ENCODE assay signal across 11 cellular contexts in the genomic region with DNA sequence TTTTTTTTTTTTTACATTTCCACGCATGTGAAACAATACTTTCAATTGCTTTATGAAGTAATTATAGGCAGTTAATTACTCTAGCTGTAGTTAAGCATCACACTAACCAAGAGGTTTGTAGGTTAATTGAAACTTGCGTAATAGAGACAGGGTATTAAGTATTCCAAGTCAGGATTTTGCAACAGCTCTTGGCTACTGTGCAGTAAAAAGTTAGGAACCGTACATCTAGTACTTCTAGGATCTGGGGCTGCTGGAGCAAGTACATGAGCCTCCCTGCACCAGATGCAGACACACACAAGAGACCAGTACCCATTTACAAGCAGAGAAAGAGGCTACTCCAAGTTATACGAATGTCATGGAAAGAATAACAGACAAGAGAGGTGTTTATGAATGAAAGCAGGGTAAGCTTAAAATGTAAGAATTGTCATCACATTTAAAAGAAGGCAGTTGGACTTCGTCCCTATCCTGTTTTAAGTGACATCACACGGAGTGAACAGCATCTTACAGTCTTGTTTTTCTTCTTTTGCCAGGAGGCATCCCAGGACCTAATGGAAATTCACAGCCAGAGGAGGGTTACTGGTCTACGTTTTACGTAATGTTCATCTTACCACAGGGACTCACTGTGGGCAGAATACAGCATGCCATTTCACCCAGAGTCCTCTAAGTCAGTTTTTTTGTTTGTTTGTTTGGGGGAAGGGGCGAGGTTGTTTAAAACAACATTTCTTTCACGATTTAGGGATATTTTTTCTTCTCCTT.
"Had no signal": no experiment of that assay in that cellular context is flagged by ENCODE, and none has a peak within 500 bp of the region (broad histone marks: within the 10 kb centered on the region; RNA-seq: fewer than 3 reads in every experiment).

No MANE protein-coding gene starts in this region.

- H3K9me3 ChIP-seq: suprapubic skin had no signal

- H3K27ac ChIP-seq: suprapubic skin had no signal

- DNase-seq: activated CD4-positive, alpha-beta T cell treated with anti-CD3 and anti-CD28 coated beads, Interleukin-2, amount 50 U/mL, for 4 hours; activated effector memory CD4-positive, alpha-beta T cell treated with Interleukin-2 at 50 U/mL for 16 hours; activated T-cell treated with anti-CD3 and anti-CD28 coated beads, Interleukin-2, amount 50 U/mL, for 1 hour; amygdala; foreskin melanocyte; naive thymus-derived CD4-positive, alpha-beta T cell; nucleus accumbens; stimulated activated CD4-positive, alpha-beta T cell treated with anti-CD3 and anti-CD28 coated beads, Interleukin-2, amount 100 ng/mL, for 48 hours; stimulated activated naive CD4-positive, alpha-beta T cell treated with Interleukin-2 at 50 U/mL for 16 hours had no signal

- H3K36me3 ChIP-seq: suprapubic skin had no signal

- ATAC-seq: esophagus mucosa; naive thymus-derived CD4-positive, alpha-beta T cell had no signal

- H3K4me3 ChIP-seq: suprapubic skin had no signal
